ENCODE assay signal across 1 cellular context in genomic region chr5:127517480-127518318, GRCh38.
TF ChIP-seq lines count a peak whose summit lies in the region.

Gene PRRC1, plus strand, starts transcription at chr5:127517640. Its CDS starts 5,840 bp downstream, at chr5:127523480.

TF ChIP-seq in HepG2, 621 proteins besides CTCF, POLR2A, EP300 and RAD21 (continued from another document and continues in another):
- peak; percentile 56 for TF ChIP-seq ZNF407 (CRISPR knock-in tag; IDR thresholded peaks at IDR 0.05; ENCODE audit: not compliant biosample characterization)
- no peak for TF ChIP-seq ZFYVE20 (CRISPR knock-in tag; IDR thresholded peaks at IDR 0.05; ENCODE audit: borderline replicate concordance, low read depth)
- peak; percentile 76; the same call in 1 of the 2 replicates for TF ChIP-seq GLI4 (CRISPR knock-in tag; IDR thresholded peaks at IDR 0.05; ENCODE audit: borderline replicate concordance)
- TF ChIP-seq HMGA1 (CRISPR knock-in tag; conservative IDR thresholded peaks at IDR 0.05) = no peak
- no peak for TF ChIP-seq KDM6A (CRISPR knock-in tag; IDR thresholded peaks at IDR 0.05; ENCODE audit: low read depth)
- TF ChIP-seq SP4 (CRISPR knock-in tag; IDR thresholded peaks at IDR 0.05) = no peak; the same call in 1 of the 2 replicates
- peak; percentile 70; the same call in 1 of the 2 replicates for TF ChIP-seq ZNF709 (CRISPR knock-in tag; IDR thresholded peaks at IDR 0.05)
- TF ChIP-seq ZNF383 (CRISPR knock-in tag; IDR thresholded peaks at IDR 0.05; ENCODE audit: borderline replicate concordance) = no peak
- 0 out of 2 replicates have a peak, but pooled peaks have one; percentile 79 for TF ChIP-seq ZNF572 (CRISPR knock-in tag; IDR thresholded peaks at IDR 0.05)
- peak; percentile 48; the same call in 1 of the 2 replicates for TF ChIP-seq ZNF292 (CRISPR knock-in tag; IDR thresholded peaks at IDR 0.05; ENCODE audit: borderline replicate concordance, low read depth)
- no peak; the same call in 1 of the 2 replicates for TF ChIP-seq KLF11 (CRISPR knock-in tag; IDR thresholded peaks at IDR 0.05)
- no peak for TF ChIP-seq IRF9 (CRISPR knock-in tag; IDR thresholded peaks at IDR 0.05; ENCODE audit: borderline replicate concordance)
- TF ChIP-seq CHCHD3 (CRISPR knock-in tag; IDR thresholded peaks at IDR 0.05) = no peak
- no peak for TF ChIP-seq CSRNP1 (CRISPR knock-in tag; IDR thresholded peaks at IDR 0.05)
- TF ChIP-seq ZNF414 (CRISPR knock-in tag; IDR thresholded peaks at IDR 0.05) = no peak
- no peak for TF ChIP-seq LCORL (IDR thresholded peaks at IDR 0.05)
- no peak; the same call in 1 of the 2 replicates for TF ChIP-seq LCORL (CRISPR knock-in tag; IDR thresholded peaks at IDR 0.05)
- no peak for TF ChIP-seq HES4 (CRISPR knock-in tag; IDR thresholded peaks at IDR 0.05; ENCODE audit: borderline replicate concordance)
- TF ChIP-seq SNAPC2 (CRISPR knock-in tag; IDR thresholded peaks at IDR 0.05) = no peak; the same call in 1 of the 2 replicates
- TF ChIP-seq SATB2 (CRISPR knock-in tag; IDR thresholded peaks at IDR 0.05) = 0 out of 2 replicates have a peak, but pooled peaks have one; percentile 62
- TF ChIP-seq PHF20 (CRISPR knock-in tag; IDR thresholded peaks at IDR 0.05) = peak; percentile 26
- no peak; the same call in 1 of the 2 replicates for TF ChIP-seq ZFP36L2 (CRISPR knock-in tag; IDR thresholded peaks at IDR 0.05)
- no peak for TF ChIP-seq ZFP82 (CRISPR knock-in tag; IDR thresholded peaks at IDR 0.05; ENCODE audit: borderline replicate concordance)
- TF ChIP-seq ZNF180 (CRISPR knock-in tag; IDR thresholded peaks at IDR 0.05; ENCODE audit: borderline replicate concordance, low read depth) = 0 out of 2 replicates have a peak, but pooled peaks have one; percentile 15
- TF ChIP-seq GMEB2 (CRISPR knock-in tag; IDR thresholded peaks at IDR 0.05; ENCODE audit: low read depth) = no peak
- TF ChIP-seq GTF3A (CRISPR knock-in tag; conservative IDR thresholded peaks at IDR 0.05) = no peak
- no peak for TF ChIP-seq SP1 (IDR thresholded peaks at IDR 0.05)
- peak; percentile 60; the same call in 1 of the 2 replicates for TF ChIP-seq SP1 (CRISPR knock-in tag; IDR thresholded peaks at IDR 0.05)
- TF ChIP-seq EED (CRISPR knock-in tag; IDR thresholded peaks at IDR 0.05) = peak; percentile 74
- peak; percentile 73; the same call in 1 of the 2 replicates for TF ChIP-seq ZMYM4 (CRISPR knock-in tag; IDR thresholded peaks at IDR 0.05)
- peak in 1 of 2 experiments; percentile 80; a peak in 2 of 4 replicates for TF ChIP-seq KLF16 (CRISPR knock-in tag; IDR thresholded peaks at IDR 0.05)
- no peak for TF ChIP-seq GABPA (IDR thresholded peaks at IDR 0.05; ENCODE audit: low read depth, low read length)
- TF ChIP-seq GABPA (CRISPR knock-in tag; IDR thresholded peaks at IDR 0.05; ENCODE audit: low read depth) = no peak
- TF ChIP-seq ZNF570 (CRISPR knock-in tag; IDR thresholded peaks at IDR 0.05; ENCODE audit: borderline replicate concordance) = no peak
- no peak for TF ChIP-seq CENPBD1 (CRISPR knock-in tag; IDR thresholded peaks at IDR 0.05; ENCODE audit: borderline replicate concordance, low read depth)
- TF ChIP-seq CCAR2 (optimal IDR thresholded peaks at IDR 0.05; ENCODE audit: low read depth, low read length) = no peak
- TF ChIP-seq UBTF (CRISPR knock-in tag; IDR thresholded peaks at IDR 0.05) = peak; percentile 96
- TF ChIP-seq HIC2 (CRISPR knock-in tag; IDR thresholded peaks at IDR 0.05; ENCODE audit: low read depth) = no peak; the same call in 1 of the 2 replicates
- peak; percentile 29; the same call in 1 of the 2 replicates for TF ChIP-seq NFYB (CRISPR knock-in tag; IDR thresholded peaks at IDR 0.05)
- TF ChIP-seq TFDP2 (CRISPR knock-in tag; IDR thresholded peaks at IDR 0.05) = peak; percentile 36; the same call in 1 of the 2 replicates
- TF ChIP-seq ZBTB8A (CRISPR knock-in tag; IDR thresholded peaks at IDR 0.05; ENCODE audit: borderline replicate concordance, low read depth) = no peak
- TF ChIP-seq ZNF883 (CRISPR knock-in tag; IDR thresholded peaks at IDR 0.05; ENCODE audit: not compliant biosample characterization) = peak; percentile 80
- TF ChIP-seq ZC3H4 (CRISPR knock-in tag; IDR thresholded peaks at IDR 0.05; ENCODE audit: borderline replicate concordance) = no peak
- no peak for TF ChIP-seq SUZ12 (IDR thresholded peaks at IDR 0.05; ENCODE audit: low read depth, low read length)
- 0 out of 2 replicates have a peak, but pooled peaks have one; percentile 24 for TF ChIP-seq PCBP1 (IDR thresholded peaks at IDR 0.05; ENCODE audit: borderline replicate concordance, low read depth, low read length)
- peak; percentile 45; the same call in 1 of the 2 replicates for TF ChIP-seq ZNF788 (CRISPR knock-in tag; IDR thresholded peaks at IDR 0.05; ENCODE audit: borderline replicate concordance)
